28 cellular contexts compared by ENCODE assay signal in genomic region chr4:127247293-127247952, GRCh38.
"Had no signal": no experiment of that assay in that cellular context is flagged by ENCODE, and none has a peak within 500 bp of the region (broad histone marks: within the 10 kb centered on the region; RNA-seq: fewer than 3 reads in every experiment).

No MANE protein-coding gene starts in this region.

- H3K4me3 Mint-ChIP-seq: natural killer cell; nephron progenitor cell; neural crest cell; stimulated activated effector memory CD8-positive, alpha-beta T cell treated with anti-CD3 and anti-CD28 coated beads, Interleukin-12 subunit alpha, Interleukin-12 subunit beta, amount 100 ng/mL, for 72 hours; stimulated activated naive B cell treated with anti-CD40 and anti-IgM and Interleukin-4, amounts not matched to agents 10 μg/mL and 1 μg/mL and 100 μg/mL, for 72 hours; stimulated activated naive CD8-positive, alpha-beta T cell treated with anti-CD3 and anti-CD28 coated beads, Interleukin-15, Interleukin-2, amounts not matched to agents 100 ng/mL and 50 ng/mL, for 24 hours had no signal

- H3K9me3 Mint-ChIP-seq: nephron progenitor cell had no signal

- H3K9me3 ChIP-seq: neutrophil, psoas muscle, right lobe of liver, stomach, thoracic aorta, thyroid gland, tibial nerve, upper lobe of left lung, vagina had no signal

- H3K9ac ChIP-seq: parathyroid adenoma had no signal

- H3K27ac Mint-ChIP-seq: natural killer cell; nephron progenitor cell; progenitor cell of endocrine pancreas; stimulated activated effector memory CD8-positive, alpha-beta T cell treated with anti-CD3 and anti-CD28 coated beads, Interleukin-12 subunit alpha, Interleukin-12 subunit beta, amount 100 ng/mL, for 72 hours; stimulated activated naive B cell treated with anti-CD40 and anti-IgM and Interleukin-4, amounts not matched to agents 10 μg/mL and 1 μg/mL and 100 μg/mL, for 72 hours; stimulated activated naive CD8-positive, alpha-beta T cell treated with anti-CD3 and anti-CD28 coated beads, Interleukin-15, Interleukin-2, amounts not matched to agents 100 ng/mL and 50 ng/mL, for 24 hours had no signal

- DNase-seq: natural killer cell; nephron progenitor cell; nucleus accumbens; posterior cingulate gyrus; psoas muscle; right cardiac atrium; right lobe of liver; sigmoid colon; small intestine; stimulated activated CD4-positive, alpha-beta T cell treated with anti-CD3 and anti-CD28 coated beads, Interleukin-15, amount 100 ng/mL, for 24 hours; stimulated activated CD4-positive, alpha-beta T cell treated with anti-CD3 and anti-CD28 coated beads, Interleukin-2, amount 100 ng/mL, for 24 hours; stimulated activated CD4-positive, alpha-beta T cell treated with anti-CD3 and anti-CD28 coated beads, Interleukin-2, amount 100 ng/mL, for 48 hours; stimulated activated CD4-positive, alpha-beta T cell treated with anti-CD3 and anti-CD28 coated beads, Interleukin-4, amount 100 ng/mL, for 24 hours; stimulated activated naive B cell treated with anti-CD40 and anti-IgM and Interleukin-4, amounts not matched to agents 10 μg/mL and 1 μg/mL and 100 μg/mL, for 72 hours; stimulated activated naive CD4-positive, alpha-beta T cell treated with Interleukin-2 at 50 U/mL for 16 hours; stomach; thyroid gland; trophoblast cell; upper lobe of left lung had no signal

- H3K36me3 ChIP-seq: neutrophil, right lobe of liver, sigmoid colon, stomach, thoracic aorta, thyroid gland, tibial nerve, upper lobe of left lung, vagina had no signal

- H3K4me1 ChIP-seq: parathyroid adenoma, psoas muscle, right lobe of liver, sigmoid colon, stomach, thyroid gland, tibial nerve, upper lobe of left lung, vagina had no signal

- H3K36me3 Mint-ChIP-seq: natural killer cell; stimulated activated effector memory CD8-positive, alpha-beta T cell treated with anti-CD3 and anti-CD28 coated beads, Interleukin-12 subunit alpha, Interleukin-12 subunit beta, amount 100 ng/mL, for 72 hours; stimulated activated naive B cell treated with anti-CD40 and anti-IgM and Interleukin-4, amounts not matched to agents 10 μg/mL and 1 μg/mL and 100 μg/mL, for 72 hours had no signal

- H3K4me3 ChIP-seq: psoas muscle, right lobe of liver, sigmoid colon, stomach, thoracic aorta, thyroid gland, tibial nerve, upper lobe of left lung, vagina had no signal

- H3K4me1 Mint-ChIP-seq: natural killer cell; nephron progenitor cell; neural crest cell; stimulated activated effector memory CD8-positive, alpha-beta T cell treated with anti-CD3 and anti-CD28 coated beads, Interleukin-12 subunit alpha, Interleukin-12 subunit beta, amount 100 ng/mL, for 72 hours; stimulated activated naive B cell treated with anti-CD40 and anti-IgM and Interleukin-4, amounts not matched to agents 10 μg/mL and 1 μg/mL and 100 μg/mL, for 72 hours had no signal

- H3K27me3 Mint-ChIP-seq: progenitor cell of endocrine pancreas; stimulated activated naive B cell treated with anti-CD40 and anti-IgM and Interleukin-4, amounts not matched to agents 10 μg/mL and 1 μg/mL and 100 μg/mL, for 72 hours; stimulated activated naive CD8-positive, alpha-beta T cell treated with anti-CD3 and anti-CD28 coated beads, Interleukin-15, Interleukin-2, amounts not matched to agents 100 ng/mL and 50 ng/mL, for 24 hours had no signal

- H3K27me3 ChIP-seq: neutrophil, right lobe of liver, sigmoid colon, stomach, thyroid gland, tibial nerve, upper lobe of left lung, vagina had no signal

- H3K27ac ChIP-seq: neutrophil, parathyroid adenoma, psoas muscle, right lobe of liver, sigmoid colon, stomach, thoracic aorta, thyroid gland, tibial nerve, upper lobe of left lung, vagina had no signal

- H2AFZ ChIP-seq: parathyroid adenoma had no signal
